Comparison of ENCODE assay signal across 1 cellular context in genomic region chr16:29009050-29009837, GRCh38.
A peak's percentile ranks its signal among the peaks of the same experiment; 100 is the strongest.
TF ChIP-seq lines count a peak whose summit lies in the region.

No MANE protein-coding gene starts in this region.

TF ChIP-seq in K562, 482 proteins besides CTCF, POLR2A, EP300 and RAD21 (continued from another document and continues in another):
- TF ChIP-seq, protein P1, sequence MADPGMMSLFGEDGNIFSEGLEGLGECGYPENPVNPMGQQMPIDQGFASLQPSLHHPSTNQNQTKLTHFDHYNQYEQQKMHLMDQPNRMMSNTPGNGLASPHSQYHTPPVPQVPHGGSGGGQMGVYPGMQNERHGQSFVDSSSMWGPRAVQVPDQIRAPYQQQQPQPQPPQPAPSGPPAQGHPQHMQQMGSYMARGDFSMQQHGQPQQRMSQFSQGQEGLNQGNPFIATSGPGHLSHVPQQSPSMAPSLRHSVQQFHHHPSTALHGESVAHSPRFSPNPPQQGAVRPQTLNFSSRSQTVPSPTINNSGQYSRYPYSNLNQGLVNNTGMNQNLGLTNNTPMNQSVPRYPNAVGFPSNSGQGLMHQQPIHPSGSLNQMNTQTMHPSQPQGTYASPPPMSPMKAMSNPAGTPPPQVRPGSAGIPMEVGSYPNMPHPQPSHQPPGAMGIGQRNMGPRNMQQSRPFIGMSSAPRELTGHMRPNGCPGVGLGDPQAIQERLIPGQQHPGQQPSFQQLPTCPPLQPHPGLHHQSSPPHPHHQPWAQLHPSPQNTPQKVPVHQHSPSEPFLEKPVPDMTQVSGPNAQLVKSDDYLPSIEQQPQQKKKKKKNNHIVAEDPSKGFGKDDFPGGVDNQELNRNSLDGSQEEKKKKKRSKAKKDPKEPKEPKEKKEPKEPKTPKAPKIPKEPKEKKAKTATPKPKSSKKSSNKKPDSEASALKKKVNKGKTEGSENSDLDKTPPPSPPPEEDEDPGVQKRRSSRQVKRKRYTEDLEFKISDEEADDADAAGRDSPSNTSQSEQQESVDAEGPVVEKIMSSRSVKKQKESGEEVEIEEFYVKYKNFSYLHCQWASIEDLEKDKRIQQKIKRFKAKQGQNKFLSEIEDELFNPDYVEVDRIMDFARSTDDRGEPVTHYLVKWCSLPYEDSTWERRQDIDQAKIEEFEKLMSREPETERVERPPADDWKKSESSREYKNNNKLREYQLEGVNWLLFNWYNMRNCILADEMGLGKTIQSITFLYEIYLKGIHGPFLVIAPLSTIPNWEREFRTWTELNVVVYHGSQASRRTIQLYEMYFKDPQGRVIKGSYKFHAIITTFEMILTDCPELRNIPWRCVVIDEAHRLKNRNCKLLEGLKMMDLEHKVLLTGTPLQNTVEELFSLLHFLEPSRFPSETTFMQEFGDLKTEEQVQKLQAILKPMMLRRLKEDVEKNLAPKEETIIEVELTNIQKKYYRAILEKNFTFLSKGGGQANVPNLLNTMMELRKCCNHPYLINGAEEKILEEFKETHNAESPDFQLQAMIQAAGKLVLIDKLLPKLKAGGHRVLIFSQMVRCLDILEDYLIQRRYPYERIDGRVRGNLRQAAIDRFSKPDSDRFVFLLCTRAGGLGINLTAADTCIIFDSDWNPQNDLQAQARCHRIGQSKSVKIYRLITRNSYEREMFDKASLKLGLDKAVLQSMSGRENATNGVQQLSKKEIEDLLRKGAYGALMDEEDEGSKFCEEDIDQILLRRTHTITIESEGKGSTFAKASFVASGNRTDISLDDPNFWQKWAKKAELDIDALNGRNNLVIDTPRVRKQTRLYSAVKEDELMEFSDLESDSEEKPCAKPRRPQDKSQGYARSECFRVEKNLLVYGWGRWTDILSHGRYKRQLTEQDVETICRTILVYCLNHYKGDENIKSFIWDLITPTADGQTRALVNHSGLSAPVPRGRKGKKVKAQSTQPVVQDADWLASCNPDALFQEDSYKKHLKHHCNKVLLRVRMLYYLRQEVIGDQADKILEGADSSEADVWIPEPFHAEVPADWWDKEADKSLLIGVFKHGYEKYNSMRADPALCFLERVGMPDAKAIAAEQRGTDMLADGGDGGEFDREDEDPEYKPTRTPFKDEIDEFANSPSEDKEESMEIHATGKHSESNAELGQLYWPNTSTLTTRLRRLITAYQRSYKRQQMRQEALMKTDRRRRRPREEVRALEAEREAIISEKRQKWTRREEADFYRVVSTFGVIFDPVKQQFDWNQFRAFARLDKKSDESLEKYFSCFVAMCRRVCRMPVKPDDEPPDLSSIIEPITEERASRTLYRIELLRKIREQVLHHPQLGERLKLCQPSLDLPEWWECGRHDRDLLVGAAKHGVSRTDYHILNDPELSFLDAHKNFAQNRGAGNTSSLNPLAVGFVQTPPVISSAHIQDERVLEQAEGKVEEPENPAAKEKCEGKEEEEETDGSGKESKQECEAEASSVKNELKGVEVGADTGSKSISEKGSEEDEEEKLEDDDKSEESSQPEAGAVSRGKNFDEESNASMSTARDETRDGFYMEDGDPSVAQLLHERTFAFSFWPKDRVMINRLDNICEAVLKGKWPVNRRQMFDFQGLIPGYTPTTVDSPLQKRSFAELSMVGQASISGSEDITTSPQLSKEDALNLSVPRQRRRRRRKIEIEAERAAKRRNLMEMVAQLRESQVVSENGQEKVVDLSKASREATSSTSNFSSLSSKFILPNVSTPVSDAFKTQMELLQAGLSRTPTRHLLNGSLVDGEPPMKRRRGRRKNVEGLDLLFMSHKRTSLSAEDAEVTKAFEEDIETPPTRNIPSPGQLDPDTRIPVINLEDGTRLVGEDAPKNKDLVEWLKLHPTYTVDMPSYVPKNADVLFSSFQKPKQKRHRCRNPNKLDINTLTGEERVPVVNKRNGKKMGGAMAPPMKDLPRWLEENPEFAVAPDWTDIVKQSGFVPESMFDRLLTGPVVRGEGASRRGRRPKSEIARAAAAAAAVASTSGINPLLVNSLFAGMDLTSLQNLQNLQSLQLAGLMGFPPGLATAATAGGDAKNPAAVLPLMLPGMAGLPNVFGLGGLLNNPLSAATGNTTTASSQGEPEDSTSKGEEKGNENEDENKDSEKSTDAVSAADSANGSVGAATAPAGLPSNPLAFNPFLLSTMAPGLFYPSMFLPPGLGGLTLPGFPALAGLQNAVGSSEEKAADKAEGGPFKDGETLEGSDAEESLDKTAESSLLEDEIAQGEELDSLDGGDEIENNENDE (IDR thresholded peaks at IDR 0.05; ENCODE audit: low read depth, low read length) = no peak
- no peak; the same call in 1 of the 2 replicates for TF ChIP-seq ZBED1 (IDR thresholded peaks at IDR 0.05)
- TF ChIP-seq BRCA1 (IDR thresholded peaks at IDR 0.05) = no peak
- no peak for TF ChIP-seq BRCA1 (CRISPR knock-in tag; IDR thresholded peaks at IDR 0.05)
- TF ChIP-seq ZFPM2 (CRISPR knock-in tag; IDR thresholded peaks at IDR 0.05) = 0 out of 2 replicates have a peak, but pooled peaks have one; percentile 20
- TF ChIP-seq, protein P2, sequence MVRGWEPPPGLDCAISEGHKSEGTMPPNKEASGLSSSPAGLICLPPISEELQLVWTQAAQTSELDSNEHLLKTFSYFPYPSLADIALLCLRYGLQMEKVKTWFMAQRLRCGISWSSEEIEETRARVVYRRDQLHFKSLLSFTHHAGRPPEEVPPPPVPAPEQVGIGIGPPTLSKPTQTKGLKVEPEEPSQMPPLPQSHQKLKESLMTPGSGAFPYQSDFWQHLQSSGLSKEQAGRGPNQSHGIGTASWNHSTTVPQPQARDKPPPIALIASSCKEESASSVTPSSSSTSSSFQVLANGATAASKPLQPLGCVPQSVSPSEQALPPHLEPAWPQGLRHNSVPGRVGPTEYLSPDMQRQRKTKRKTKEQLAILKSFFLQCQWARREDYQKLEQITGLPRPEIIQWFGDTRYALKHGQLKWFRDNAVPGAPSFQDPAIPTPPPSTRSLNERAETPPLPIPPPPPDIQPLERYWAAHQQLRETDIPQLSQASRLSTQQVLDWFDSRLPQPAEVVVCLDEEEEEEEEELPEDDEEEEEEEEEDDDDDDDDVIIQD (CRISPR knock-in tag; IDR thresholded peaks at IDR 0.05) = peak; percentile 87; the same call in 1 of the 2 replicates
- peak; percentile 99 for TF ChIP-seq ETV5 (CRISPR knock-in tag; IDR thresholded peaks at IDR 0.05; ENCODE audit: low read depth)
- TF ChIP-seq, protein P3, sequence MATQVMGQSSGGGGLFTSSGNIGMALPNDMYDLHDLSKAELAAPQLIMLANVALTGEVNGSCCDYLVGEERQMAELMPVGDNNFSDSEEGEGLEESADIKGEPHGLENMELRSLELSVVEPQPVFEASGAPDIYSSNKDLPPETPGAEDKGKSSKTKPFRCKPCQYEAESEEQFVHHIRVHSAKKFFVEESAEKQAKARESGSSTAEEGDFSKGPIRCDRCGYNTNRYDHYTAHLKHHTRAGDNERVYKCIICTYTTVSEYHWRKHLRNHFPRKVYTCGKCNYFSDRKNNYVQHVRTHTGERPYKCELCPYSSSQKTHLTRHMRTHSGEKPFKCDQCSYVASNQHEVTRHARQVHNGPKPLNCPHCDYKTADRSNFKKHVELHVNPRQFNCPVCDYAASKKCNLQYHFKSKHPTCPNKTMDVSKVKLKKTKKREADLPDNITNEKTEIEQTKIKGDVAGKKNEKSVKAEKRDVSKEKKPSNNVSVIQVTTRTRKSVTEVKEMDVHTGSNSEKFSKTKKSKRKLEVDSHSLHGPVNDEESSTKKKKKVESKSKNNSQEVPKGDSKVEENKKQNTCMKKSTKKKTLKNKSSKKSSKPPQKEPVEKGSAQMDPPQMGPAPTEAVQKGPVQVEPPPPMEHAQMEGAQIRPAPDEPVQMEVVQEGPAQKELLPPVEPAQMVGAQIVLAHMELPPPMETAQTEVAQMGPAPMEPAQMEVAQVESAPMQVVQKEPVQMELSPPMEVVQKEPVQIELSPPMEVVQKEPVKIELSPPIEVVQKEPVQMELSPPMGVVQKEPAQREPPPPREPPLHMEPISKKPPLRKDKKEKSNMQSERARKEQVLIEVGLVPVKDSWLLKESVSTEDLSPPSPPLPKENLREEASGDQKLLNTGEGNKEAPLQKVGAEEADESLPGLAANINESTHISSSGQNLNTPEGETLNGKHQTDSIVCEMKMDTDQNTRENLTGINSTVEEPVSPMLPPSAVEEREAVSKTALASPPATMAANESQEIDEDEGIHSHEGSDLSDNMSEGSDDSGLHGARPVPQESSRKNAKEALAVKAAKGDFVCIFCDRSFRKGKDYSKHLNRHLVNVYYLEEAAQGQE (CRISPR knock-in tag; IDR thresholded peaks at IDR 0.05; ENCODE audit: low read depth) = peak; percentile 48; the same call in 1 of the 2 replicates
- TF ChIP-seq ZNF347 (CRISPR knock-in tag; IDR thresholded peaks at IDR 0.05; ENCODE audit: low read depth) = no peak
- TF ChIP-seq, protein P4, sequence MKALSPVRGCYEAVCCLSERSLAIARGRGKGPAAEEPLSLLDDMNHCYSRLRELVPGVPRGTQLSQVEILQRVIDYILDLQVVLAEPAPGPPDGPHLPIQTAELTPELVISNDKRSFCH (CRISPR knock-in tag; IDR thresholded peaks at IDR 0.05) = no peak
- TF ChIP-seq, protein P4 (tag; IDR thresholded peaks at IDR 0.05) = peak; percentile 86
- TF ChIP-seq, protein P5, sequence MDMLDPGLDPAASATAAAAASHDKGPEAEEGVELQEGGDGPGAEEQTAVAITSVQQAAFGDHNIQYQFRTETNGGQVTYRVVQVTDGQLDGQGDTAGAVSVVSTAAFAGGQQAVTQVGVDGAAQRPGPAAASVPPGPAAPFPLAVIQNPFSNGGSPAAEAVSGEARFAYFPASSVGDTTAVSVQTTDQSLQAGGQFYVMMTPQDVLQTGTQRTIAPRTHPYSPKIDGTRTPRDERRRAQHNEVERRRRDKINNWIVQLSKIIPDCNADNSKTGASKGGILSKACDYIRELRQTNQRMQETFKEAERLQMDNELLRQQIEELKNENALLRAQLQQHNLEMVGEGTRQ (CRISPR knock-in tag; IDR thresholded peaks at IDR 0.05) = no peak
- TF ChIP-seq HDAC1 (IDR thresholded peaks at IDR 0.05) = peak; percentile 38 to 81; a peak in 2 of 4 replicates
- TF ChIP-seq RREB1 (CRISPR knock-in tag; IDR thresholded peaks at IDR 0.05) = peak; percentile 80
- TF ChIP-seq, protein P6, sequence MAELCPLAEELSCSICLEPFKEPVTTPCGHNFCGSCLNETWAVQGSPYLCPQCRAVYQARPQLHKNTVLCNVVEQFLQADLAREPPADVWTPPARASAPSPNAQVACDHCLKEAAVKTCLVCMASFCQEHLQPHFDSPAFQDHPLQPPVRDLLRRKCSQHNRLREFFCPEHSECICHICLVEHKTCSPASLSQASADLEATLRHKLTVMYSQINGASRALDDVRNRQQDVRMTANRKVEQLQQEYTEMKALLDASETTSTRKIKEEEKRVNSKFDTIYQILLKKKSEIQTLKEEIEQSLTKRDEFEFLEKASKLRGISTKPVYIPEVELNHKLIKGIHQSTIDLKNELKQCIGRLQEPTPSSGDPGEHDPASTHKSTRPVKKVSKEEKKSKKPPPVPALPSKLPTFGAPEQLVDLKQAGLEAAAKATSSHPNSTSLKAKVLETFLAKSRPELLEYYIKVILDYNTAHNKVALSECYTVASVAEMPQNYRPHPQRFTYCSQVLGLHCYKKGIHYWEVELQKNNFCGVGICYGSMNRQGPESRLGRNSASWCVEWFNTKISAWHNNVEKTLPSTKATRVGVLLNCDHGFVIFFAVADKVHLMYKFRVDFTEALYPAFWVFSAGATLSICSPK (IDR thresholded peaks at IDR 0.05; ENCODE audit: borderline replicate concordance) = 0 out of 2 replicates have a peak, but pooled peaks have one; percentile 52
- TF ChIP-seq ZNF224 (CRISPR knock-in tag; IDR thresholded peaks at IDR 0.05) = 0 out of 2 replicates have a peak, but pooled peaks have one; percentile 22
- no peak for TF ChIP-seq GTF2B (IDR thresholded peaks at IDR 0.05; ENCODE audit: extremely low read depth, insufficient read length)
- no peak for TF ChIP-seq TFAM (CRISPR knock-in tag; conservative IDR thresholded peaks at IDR 0.05)
- no peak for TF ChIP-seq CHD2 (IDR thresholded peaks at IDR 0.05; ENCODE audit: low read depth, low read length)
- TF ChIP-seq CAMTA2 (CRISPR knock-in tag; conservative IDR thresholded peaks at IDR 0.05) = no peak; the same call in 1 of the 2 replicates
- TF ChIP-seq RBFOX2 (IDR thresholded peaks at IDR 0.05; ENCODE audit: low read depth, low read length) = peak; percentile 70
- no peak; the same call in 1 of the 2 replicates for TF ChIP-seq MTA3 (IDR thresholded peaks at IDR 0.05; ENCODE audit: borderline replicate concordance)
- TF ChIP-seq CREB1 (IDR thresholded peaks at IDR 0.05) = peak; percentile 44; the same call in 1 of the 2 replicates
- no peak for TF ChIP-seq CREB1 (CRISPR knock-in tag; IDR thresholded peaks at IDR 0.05)
